Comparison of ENCODE assay signal across 18 cellular contexts in the genomic region with DNA sequence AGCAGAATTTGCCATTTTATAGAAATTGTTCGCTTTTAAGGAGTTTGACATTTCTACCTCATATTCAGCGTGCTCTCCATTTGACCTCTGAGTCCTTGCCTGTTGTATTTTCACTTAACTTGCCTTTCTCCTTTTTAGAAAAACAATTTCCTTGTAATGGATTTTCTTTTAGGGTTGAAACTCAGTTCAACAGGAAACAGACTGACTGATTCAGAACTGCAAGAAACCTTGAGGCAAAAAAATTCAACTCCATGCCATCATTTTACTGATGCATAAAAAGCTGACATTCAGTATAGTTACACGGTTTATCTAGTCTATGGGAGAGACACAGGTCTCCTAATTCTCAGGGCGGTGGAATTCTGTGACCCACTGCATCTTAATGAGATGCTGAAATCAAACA. TPM values are rescaled to one million over a fixed set of nuclear protein-coding genes. Genes with fewer than 3 reads are reported as not detected.
DNase-seq lines count a peak whose midpoint lies in the region; ATAC-seq and TF ChIP-seq lines count a peak whose summit lies in the region.
"Had no signal": no experiment of that assay in that cellular context is flagged by ENCODE, and none has a peak within 500 bp of the region (broad histone marks: within the 10 kb centered on the region; RNA-seq: fewer than 3 reads in every experiment).

No MANE protein-coding gene starts in this region.

- no peaks in the 10 kb centered on the region for H3K36me3 Mint-ChIP-seq in activated T-cell treated with anti-CD3 and anti-CD28 coated beads, Interleukin-2, amount 50 U/mL, for 72 hours (ENCODE audit: insufficient read depth in 2 of 2)
- no peaks in the 10 kb centered on the region for H3K36me3 Mint-ChIP-seq in activated CD4-positive, alpha-beta memory T cell treated with anti-CD3 and anti-CD28 coated beads, Interleukin-2, amount 10 ng/mL, durations not matched to agents 7 days and 5 days (ENCODE audit: low read depth)
- H3K36me3 Mint-ChIP-seq: CD14-positive monocyte had no signal

- no peak overlapping the region for H3K27ac Mint-ChIP-seq in activated T-cell treated with anti-CD3 and anti-CD28 coated beads, Interleukin-2, amount 50 U/mL, for 72 hours
- H3K27ac Mint-ChIP-seq in activated CD4-positive, alpha-beta memory T cell treated with anti-CD3 and anti-CD28 coated beads, Interleukin-2, amount 10 ng/mL, durations not matched to agents 7 days and 5 days: no peak overlapping the region
- H3K27ac Mint-ChIP-seq: CD14-positive monocyte had no signal

- CTCF ChIA-PET in activated CD4-positive, alpha-beta memory T cell treated with anti-CD3 and anti-CD28 coated beads, Interleukin-2, amount 10 ng/mL, durations not matched to agents 7 days and 5 days (lab: Charles Lee): no interaction called here

- H3K4me1 Mint-ChIP-seq in activated T-cell treated with anti-CD3 and anti-CD28 coated beads, Interleukin-2, amount 50 U/mL, for 72 hours (ENCODE audit: low read depth): peaks cover 9% of the 10 kb centered on the region
- H3K4me1 Mint-ChIP-seq in activated CD4-positive, alpha-beta memory T cell treated with anti-CD3 and anti-CD28 coated beads, Interleukin-2, amount 10 ng/mL, durations not matched to agents 7 days and 5 days: peaks cover 7% of the 10 kb centered on the region
- H3K4me1 Mint-ChIP-seq: CD14-positive monocyte had no signal

- H3K27me3 ChIP-seq in kidney epithelial cell (ENCODE audit: control insufficient read depth, insufficient read depth, low read length): no peaks in the 10 kb centered on the region
- H3K27me3 ChIP-seq: SJCRH30 had no signal

- TF ChIP-seq CTCF in kidney epithelial cell (IDR thresholded peaks at IDR 0.05; ENCODE audit: insufficient read depth, low read length, poor library complexity, severe bottlenecking): no peak

- POLR2A ChIA-PET in activated CD4-positive, alpha-beta memory T cell treated with anti-CD3 and anti-CD28 coated beads, Interleukin-2, amount 10 ng/mL, durations not matched to agents 7 days and 5 days (lab: Charles Lee): no interaction called here

- H3K4me3 ChIP-seq in kidney epithelial cell (ENCODE audit: low read depth, low read length): no peak overlapping the region
- H3K4me3 ChIP-seq: K562, SJCRH30 had no signal

- H3K27me3 Mint-ChIP-seq in activated T-cell treated with anti-CD3 and anti-CD28 coated beads, Interleukin-2, amount 50 U/mL, for 72 hours (ENCODE audit: low read depth): peaks cover 27% of the 10 kb centered on the region
- peaks cover 6% of the 10 kb centered on the region for H3K27me3 Mint-ChIP-seq in activated CD4-positive, alpha-beta memory T cell treated with anti-CD3 and anti-CD28 coated beads, Interleukin-2, amount 10 ng/mL, durations not matched to agents 7 days and 5 days

- H3K9me3 Mint-ChIP-seq in activated T-cell treated with anti-CD3 and anti-CD28 coated beads, Interleukin-2, amount 50 U/mL, for 72 hours: no peaks in the 10 kb centered on the region
- no peaks in the 10 kb centered on the region for H3K9me3 Mint-ChIP-seq in activated CD4-positive, alpha-beta memory T cell treated with anti-CD3 and anti-CD28 coated beads, Interleukin-2, amount 10 ng/mL, durations not matched to agents 7 days and 5 days

- no peaks in the 10 kb centered on the region for H3K36me3 ChIP-seq in kidney epithelial cell (ENCODE audit: control insufficient read depth, insufficient read depth, low read length)
- H3K36me3 ChIP-seq: SJCRH30 had no signal

- no peak for ATAC-seq in activated T-cell treated with anti-CD3 and anti-CD28 coated beads, Interleukin-2, amount 50 U/mL, for 72 hours (replicated peaks in 1 of 2)
- ATAC-seq: K562 had no signal

- H3K4me3 Mint-ChIP-seq in activated T-cell treated with anti-CD3 and anti-CD28 coated beads, Interleukin-2, amount 50 U/mL, for 72 hours: no peak overlapping the region
- H3K4me3 Mint-ChIP-seq in activated CD4-positive, alpha-beta memory T cell treated with anti-CD3 and anti-CD28 coated beads, Interleukin-2, amount 10 ng/mL, durations not matched to agents 7 days and 5 days: no peak overlapping the region
- H3K4me3 Mint-ChIP-seq: CD14-positive monocyte had no signal

- DNase-seq in COLO829 (ENCODE audit: low spot score) (peak; percentile 4), MV-4-11 (lab: John Stamatoyannopoulos, UW) (peak; percentile 2), dermis blood vessel endothelial cell (peak; percentile 23), kidney epithelial cell (ENCODE audit: low read depth) (peak; percentile 5), nucleus accumbens (lab: John Stamatoyannopoulos, UW) (no peak)
- DNase-seq in activated CD4-positive, alpha-beta T cell treated with anti-CD3 and anti-CD28 coated beads, Interleukin-2, amount 50 U/mL, for 1 hour: no peak
- no peak for DNase-seq in activated T-cell treated with anti-CD3 and anti-CD28 coated beads, Interleukin-2, amount 50 U/mL, for 72 hours
- DNase-seq in activated CD4-positive, alpha-beta memory T cell treated with anti-CD3 and anti-CD28 coated beads, Interleukin-2, amount 10 ng/mL, durations not matched to agents 7 days and 5 days: no peak
- DNase-seq: 8988T, Caco-2, GF-D8, GOT3, NCI-H1694 treated with DMSO at 0.1 percent for 48 hours, NCI-H510A treated with DMSO at 0.1 percent for 48 hours, NCI-H82, SJCRH30 had no signal

RNA-seq across cellular contexts. Expression of a gene that starts 59.8 kb away (rescaled TPM):
- total RNA-seq in dermis blood vessel endothelial cell (59.9 and 64.4 TPM in 2 replicates), kidney epithelial cell (131 and 136 TPM in 2 replicates)
- 10 to 100 TPM; 44.7 to 49.9 TPM for total RNA-seq in activated T-cell treated with anti-CD3 and anti-CD28 coated beads, Interleukin-2, amount 50 U/mL, for 72 hours
- total RNA-seq in activated CD4-positive, alpha-beta memory T cell treated with anti-CD3 and anti-CD28 coated beads, Interleukin-2, amount 10 ng/mL, durations not matched to agents 7 days and 5 days: 10 to 100 TPM; 37.4 to 37.9 TPM

Comparison
In these comparisons a context has a peak if more than half of its experiments do, and no peak if none do; other contexts are left out.
1. DNase-seq: peak in COLO829 (single experiment), MV-4-11 (single experiment), dermis blood vessel endothelial cell (single experiment) and kidney epithelial cell (single experiment); none in activated CD4-positive, alpha-beta T cell treated with anti-CD3 and anti-CD28 coated beads, Interleukin-2, amount 50 U/mL, for 1 hour (single experiment), activated T-cell treated with anti-CD3 and anti-CD28 coated beads, Interleukin-2, amount 50 U/mL, for 72 hours (0 of 2), activated CD4-positive, alpha-beta memory T cell treated with anti-CD3 and anti-CD28 coated beads, Interleukin-2, amount 10 ng/mL, durations not matched to agents 7 days and 5 days (single experiment) and nucleus accumbens (0 of 56).